In the genomic region with DNA sequence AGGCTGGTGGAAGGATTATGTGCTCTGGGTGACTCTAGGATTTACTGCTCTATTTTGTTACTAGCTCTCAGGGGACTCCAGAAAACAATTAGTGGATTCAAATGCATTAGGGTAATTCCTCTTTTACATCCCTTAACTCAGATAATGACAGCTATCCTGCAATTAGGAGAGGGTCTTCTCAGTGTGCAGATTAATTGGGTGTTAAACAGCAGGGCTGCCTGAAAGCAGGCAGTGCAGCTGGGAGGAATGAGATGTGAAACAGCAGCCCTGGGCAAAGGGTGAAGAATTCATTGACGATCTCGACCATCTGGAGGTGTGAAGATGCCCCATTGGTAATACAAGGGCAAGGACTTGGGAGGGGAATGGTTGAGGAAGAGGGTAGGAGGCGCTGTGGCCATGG, we compare ENCODE assay signal across 24 cellular contexts.
"Had no signal": no experiment of that assay in that cellular context is flagged by ENCODE, and none has a peak within 500 bp of the region (broad histone marks: within the 10 kb centered on the region; RNA-seq: fewer than 3 reads in every experiment).

No MANE protein-coding gene starts in this region.

- H3K4me1 ChIP-seq: breast epithelium, colonic mucosa had no signal

- H3K27ac Mint-ChIP-seq: activated CD4-positive, alpha-beta memory T cell treated with anti-CD3 and anti-CD28 coated beads, Interleukin-2, amount 10 ng/mL, durations not matched to agents 7 days and 5 days; activated CD4-positive, alpha-beta T cell treated with anti-CD3 and anti-CD28 coated beads, Interleukin-2, amount 10 ng/mL, durations not matched to agents 24 days and 14 days; activated naive CD4-positive, alpha-beta T cell treated with anti-CD3 and anti-CD28 coated beads, Interleukin-2, amount 50 U/mL, for 24 hours; effector memory CD8-positive, alpha-beta T cell; stimulated activated effector memory CD8-positive, alpha-beta T cell treated with anti-CD3 and anti-CD28 coated beads, Interleukin-12 subunit alpha, Interleukin-12 subunit beta, amount 100 ng/mL, for 72 hours; stimulated activated naive CD8-positive, alpha-beta T cell treated with anti-CD3 and anti-CD28 coated beads, Interleukin-15, amount 100 ng/mL, for 72 hours had no signal

- H3K36me3 ChIP-seq: breast epithelium, colonic mucosa, right lobe of liver had no signal

- ATAC-seq: activated CD4-positive, CD25-positive, alpha-beta regulatory T cell treated with anti-CD3 and anti-CD28 coated beads, Interleukin-2, amount 50 U/mL, for 24 hours; effector memory CD8-positive, alpha-beta T cell; left colon; right lobe of liver; stimulated activated effector memory CD8-positive, alpha-beta T cell treated with anti-CD3 and anti-CD28 coated beads, Interleukin-12 subunit alpha, Interleukin-12 subunit beta, amount 100 ng/mL, for 72 hours; stimulated activated naive CD8-positive, alpha-beta T cell treated with anti-CD3 and anti-CD28 coated beads, Interleukin-15, amount 100 ng/mL, for 72 hours had no signal

- H3K4me3 ChIP-seq: breast epithelium, colonic mucosa, dorsolateral prefrontal cortex, esophagus muscularis mucosa, right lobe of liver, transverse colon had no signal

- H3K9me3 ChIP-seq: colonic mucosa, right lobe of liver had no signal

- H3K36me3 Mint-ChIP-seq: stimulated activated effector memory CD8-positive, alpha-beta T cell treated with anti-CD3 and anti-CD28 coated beads, Interleukin-12 subunit alpha, Interleukin-12 subunit beta, amount 100 ng/mL, for 72 hours had no signal

- H3K27me3 Mint-ChIP-seq: activated CD4-positive, alpha-beta memory T cell treated with anti-CD3 and anti-CD28 coated beads, Interleukin-2, amount 10 ng/mL, durations not matched to agents 7 days and 5 days; activated CD4-positive, alpha-beta T cell treated with anti-CD3 and anti-CD28 coated beads, Interleukin-2, amount 10 ng/mL, durations not matched to agents 24 days and 14 days; activated naive CD4-positive, alpha-beta T cell treated with anti-CD3 and anti-CD28 coated beads, Interleukin-2, amount 50 U/mL, for 24 hours; central memory CD8-positive, alpha-beta T cell; effector memory CD8-positive, alpha-beta T cell; memory B cell; stimulated activated naive CD8-positive, alpha-beta T cell treated with anti-CD3 and anti-CD28 coated beads, Interleukin-15, amount 100 ng/mL, for 72 hours had no signal

- H3K4me3 Mint-ChIP-seq: activated CD4-positive, alpha-beta memory T cell treated with anti-CD3 and anti-CD28 coated beads, Interleukin-2, amount 10 ng/mL, durations not matched to agents 7 days and 5 days; activated CD4-positive, alpha-beta T cell treated with anti-CD3 and anti-CD28 coated beads, Interleukin-2, amount 10 ng/mL, durations not matched to agents 24 days and 14 days; activated naive CD4-positive, alpha-beta T cell treated with anti-CD3 and anti-CD28 coated beads, Interleukin-2, amount 50 U/mL, for 24 hours; central memory CD8-positive, alpha-beta T cell; effector memory CD8-positive, alpha-beta T cell; memory B cell; nephron; stimulated activated effector memory CD8-positive, alpha-beta T cell treated with anti-CD3 and anti-CD28 coated beads, Interleukin-12 subunit alpha, Interleukin-12 subunit beta, amount 100 ng/mL, for 72 hours; stimulated activated naive CD8-positive, alpha-beta T cell treated with anti-CD3 and anti-CD28 coated beads, Interleukin-15, amount 100 ng/mL, for 72 hours had no signal

- H3K27ac ChIP-seq: breast epithelium, colonic mucosa, dorsolateral prefrontal cortex, right lobe of liver had no signal

- DNase-seq: activated CD4-positive, alpha-beta memory T cell treated with anti-CD3 and anti-CD28 coated beads, Interleukin-2, amount 10 ng/mL, durations not matched to agents 7 days and 5 days; activated CD4-positive, alpha-beta T cell treated with anti-CD3 and anti-CD28 coated beads, Interleukin-2, amount 10 ng/mL, durations not matched to agents 24 days and 14 days; activated gamma-delta T cell treated with Interleukin-2 at 50 U/mL for 16 hours; aorta; colonic mucosa; dorsolateral prefrontal cortex; effector memory CD8-positive, alpha-beta T cell; head of caudate nucleus; left colon; occipital lobe; right lobe of liver; small intestine; stimulated activated CD4-positive, alpha-beta T cell treated with anti-CD3 and anti-CD28 coated beads, Interleukin-2, amount 100 ng/mL, for 24 hours; stimulated activated naive CD8-positive, alpha-beta T cell treated with anti-CD3 and anti-CD28 coated beads, Interleukin-15, amount 100 ng/mL, for 72 hours; T-helper 2 cell; transverse colon had no signal

- H3K27me3 ChIP-seq: breast epithelium, colonic mucosa, dorsolateral prefrontal cortex, esophagus muscularis mucosa, right lobe of liver, transverse colon had no signal

- H3K9me3 Mint-ChIP-seq: activated naive CD4-positive, alpha-beta T cell treated with anti-CD3 and anti-CD28 coated beads, Interleukin-2, amount 50 U/mL, for 24 hours; memory B cell had no signal

- H3K4me1 Mint-ChIP-seq: activated CD4-positive, alpha-beta memory T cell treated with anti-CD3 and anti-CD28 coated beads, Interleukin-2, amount 10 ng/mL, durations not matched to agents 7 days and 5 days; activated CD4-positive, alpha-beta T cell treated with anti-CD3 and anti-CD28 coated beads, Interleukin-2, amount 10 ng/mL, durations not matched to agents 24 days and 14 days; activated naive CD4-positive, alpha-beta T cell treated with anti-CD3 and anti-CD28 coated beads, Interleukin-2, amount 50 U/mL, for 24 hours; central memory CD8-positive, alpha-beta T cell; memory B cell; stimulated activated effector memory CD8-positive, alpha-beta T cell treated with anti-CD3 and anti-CD28 coated beads, Interleukin-12 subunit alpha, Interleukin-12 subunit beta, amount 100 ng/mL, for 72 hours; stimulated activated naive CD8-positive, alpha-beta T cell treated with anti-CD3 and anti-CD28 coated beads, Interleukin-15, amount 100 ng/mL, for 72 hours had no signal
